Comparison of ENCODE assay signal across 9 cellular contexts in genomic region chr2:111897630-111897923, GRCh38. TPM values are rescaled to one million over a fixed set of nuclear protein-coding genes. Genes with fewer than 3 reads are reported as not detected.
DNase-seq lines count a peak whose midpoint lies in the region; ATAC-seq and TF ChIP-seq lines count a peak whose summit lies in the region.
"Had no signal": no experiment of that assay in that cellular context is flagged by ENCODE, and none has a peak within 500 bp of the region (broad histone marks: within the 10 kb centered on the region; RNA-seq: fewer than 3 reads in every experiment).

No MANE protein-coding gene starts in this region.

- peaks cover 3% of the 10 kb centered on the region; the same call in 1 of the 2 replicates for H3K27me3 ChIP-seq in OCI-LY1 (ENCODE audit: insufficient read depth, low read length)
- no peaks in the 10 kb centered on the region for H3K27me3 ChIP-seq in esophagus (ENCODE audit: control insufficient read depth in 1 of 2, insufficient read depth in 2 of 2, low read length in 2 of 2)
- peaks cover 0 to 37% (median 5%) of the 10 kb centered on the region in 3 donors for H3K27me3 ChIP-seq in psoas muscle (ENCODE audit: insufficient read depth in 3 of 3, low read length in 2 of 3)

- H3K36me3 ChIP-seq in OCI-LY1 (ENCODE audit: insufficient read depth, low read length) (no peaks in the 10 kb centered on the region), esophagus (ENCODE audit: control insufficient read depth in 2 of 2, insufficient read depth in 2 of 2, low read length in 1 of 2) (no peaks in the 10 kb centered on the region), psoas muscle (ENCODE audit: insufficient read depth in 1 of 2, low read depth in 1 of 2) (no peaks in the 10 kb centered on the region)

- no peaks in the 10 kb centered on the region for H3K79me2 ChIP-seq in OCI-LY1 (ENCODE audit: insufficient read depth, low read length)

- H3K9ac ChIP-seq in OCI-LY1 (ENCODE audit: low read length), result peak overlapping the region; percentile 27; the same call in 1 of the 2 replicates

- intact Hi-C loops in psoas muscle (cut with DNase I), result loop anchor here in 1 of 2 donors (5.0 kb wide), 1 partner anchor 150 kb away; no protein-coding TSS in a partner anchor

- H3K4me2 ChIP-seq in OCI-LY1 (ENCODE audit: low read length), result peak overlapping the region; percentile 77

- H4K20me1 ChIP-seq in OCI-LY1 (ENCODE audit: insufficient read depth, low read length), result no peaks in the 10 kb centered on the region

- peak overlapping the region; percentile 42 for H3K4me3 ChIP-seq in GM12875 (ENCODE audit: low read depth, low read length)
- H3K4me3 ChIP-seq in OCI-LY1 (ENCODE audit: low read depth, low read length, poor library complexity, severe bottlenecking), result peak overlapping the region; percentile 64
- peak overlapping the region; percentile 61 to 75 for H3K4me3 ChIP-seq in esophagus (ENCODE audit: low read depth in 1 of 2, low read length in 2 of 2)
- peak overlapping the region; percentile 77 for H3K4me3 ChIP-seq in psoas muscle

- ATAC-seq in psoas muscle (peak in 3 of 4 donors; percentile 6 to 37 (median 12)), left lobe of liver (no peak)

- peaks cover 20% of the 10 kb centered on the region for H3K4me1 ChIP-seq in OCI-LY1 (ENCODE audit: insufficient read depth, low read length, severe bottlenecking)
- peaks cover 0 to 10% of the 10 kb centered on the region in 2 donors for H3K4me1 ChIP-seq in esophagus (ENCODE audit: control insufficient read depth in 2 of 2, insufficient read depth in 2 of 2, low read length in 1 of 2)
- H3K4me1 ChIP-seq in psoas muscle, result peaks cover 5% of the 10 kb centered on the region

- H3K27ac ChIP-seq in OCI-LY1 (ENCODE audit: low read depth, low read length, poor library complexity, severe bottlenecking), result no peak overlapping the region
- H3K27ac ChIP-seq in esophagus (ENCODE audit: low read depth in 2 of 2, low read length in 1 of 2), result peak overlapping the region; percentile 45 to 83
- H3K27ac ChIP-seq in psoas muscle, result peak overlapping the region; percentile 47

- WGBS in esophagus, 2 donors, result 6% methylated on average over 7 of the region's 7 CpGs
- WGBS in psoas muscle, 3 donors, result 10 to 12% (median 10%) methylated on average over 7 of the region's 7 CpGs

- TF ChIP-seq CTCF in GM12875 (IDR thresholded peaks at IDR 0.05; ENCODE audit: borderline replicate concordance, insufficient read depth, low read depth, low read length) (no peak), OCI-LY1 (IDR thresholded peaks at IDR 0.05; ENCODE audit: low read length) (no peak), psoas muscle (IDR thresholded peaks at IDR 0.05) (no peak)

- H3K9me3 ChIP-seq in OCI-LY1 (ENCODE audit: low read length), result no peaks in the 10 kb centered on the region
- H3K9me3 ChIP-seq in esophagus (ENCODE audit: control insufficient read depth in 2 of 2, insufficient read depth in 1 of 2, low read depth in 1 of 2, low read length in 1 of 2), result no peaks in the 10 kb centered on the region
- H3K9me3 ChIP-seq in psoas muscle, result no peaks in the 10 kb centered on the region

- no peaks in the 10 kb centered on the region for H3K9me2 ChIP-seq in OCI-LY1 (ENCODE audit: low read depth, low read length)

- H2AFZ ChIP-seq in OCI-LY1 (ENCODE audit: low read length), result no peak overlapping the region

- H3F3A ChIP-seq in OCI-LY1 (ENCODE audit: insufficient read depth, low read length), result peaks cover 4% of the 10 kb centered on the region; the same call in 1 of the 2 replicates

- no peak for DNase-seq in psoas muscle
- no peak for DNase-seq in activated CD4-positive, CD25-positive, alpha-beta regulatory T cell (lab: John Stamatoyannopoulos, UW)
- DNase-seq in NCI-H187 treated with DMSO at 0.1 percent for 48 hours (lab: John Stamatoyannopoulos, UW), result no peak
- DNase-seq in left lobe of liver (ENCODE audit: low spot score), result no peak
- DNase-seq in NCI-H2081 treated with DMSO at 0.1 percent for 48 hours (lab: John Stamatoyannopoulos, UW), result no peak
- DNase-seq: Karpas-422 had no signal

RNA-seq across cellular contexts. Expression of gene MERTK, which starts 0.8 kb away (rescaled TPM):
- 1 to 10 TPM; 2.5 to 2.9 TPM for polyA plus RNA-seq in esophagus
- 1 to 10 TPM; 1.6 to 4.2 (median 2.4) TPM for total RNA-seq in psoas muscle
- polyA plus RNA-seq in psoas muscle, result 1 to 10 TPM in 2 of 3 donors, under 1 TPM in 1; 0.73 to 1.4 (median 1.2) TPM
- 14.3 TPM for total RNA-seq in left lobe of liver

RNA-seq across cellular contexts. Expression of gene ANAPC1, which starts 13.6 kb away (rescaled TPM):
- polyA plus RNA-seq in esophagus (1 to 10 TPM; 6.1 to 6.9 TPM), psoas muscle (10 to 100 TPM in 1 of 3 donors, 1 to 10 TPM in 2; 3.9 to 16.2 (median 6.3) TPM)
- total RNA-seq in psoas muscle (10 to 100 TPM; 16.3 to 23.9 (median 20.4) TPM), left lobe of liver (13.5 TPM)
